1 cellular context compared by ENCODE assay signal in the genomic region with DNA sequence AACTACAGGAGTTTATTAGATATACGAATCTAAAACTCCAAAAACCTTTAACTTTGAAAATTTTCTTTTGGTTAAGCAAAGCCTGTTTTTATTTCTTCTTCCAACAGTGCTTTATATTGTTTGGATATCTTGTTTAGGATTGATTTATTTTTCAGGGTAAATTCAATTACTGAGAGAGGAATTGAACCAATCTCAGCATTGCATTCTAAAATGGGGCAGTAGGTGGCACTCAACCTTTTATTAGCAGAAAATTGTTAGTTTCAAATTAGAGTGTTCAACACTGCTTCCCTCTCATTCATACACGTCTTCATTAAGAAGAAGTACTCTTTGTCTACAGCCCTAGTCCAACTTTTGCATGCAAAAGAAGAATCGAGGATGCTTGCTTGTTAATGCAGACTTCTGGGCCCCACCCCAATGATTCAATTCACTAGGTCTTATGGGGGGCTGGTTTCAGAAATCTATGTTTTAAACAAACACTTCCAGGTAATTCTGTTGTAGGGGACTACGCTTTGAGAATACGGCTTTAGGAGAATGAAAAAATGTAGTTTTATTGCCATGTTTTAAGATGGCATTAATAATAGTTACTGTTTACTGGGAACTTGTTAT.
TF ChIP-seq lines count a peak whose summit lies in the region.

No MANE protein-coding gene starts in this region.

TF ChIP-seq in K562, 482 proteins besides CTCF, POLR2A, EP300 and RAD21:
- no peak for TF ChIP-seq SIX5 (IDR thresholded peaks at IDR 0.05; ENCODE audit: borderline replicate concordance in 1 of 2, insufficient read depth in 1 of 2, low read depth in 1 of 2, low read length in 2 of 2)
- no peak for TF ChIP-seq ZNF143 (CRISPR knock-in tag; IDR thresholded peaks at IDR 0.05)
- no peak for TF ChIP-seq BRF1 (IDR thresholded peaks at IDR 0.05; ENCODE audit: borderline replicate concordance, extremely low read depth, insufficient read length)
- TF ChIP-seq, protein P1, sequence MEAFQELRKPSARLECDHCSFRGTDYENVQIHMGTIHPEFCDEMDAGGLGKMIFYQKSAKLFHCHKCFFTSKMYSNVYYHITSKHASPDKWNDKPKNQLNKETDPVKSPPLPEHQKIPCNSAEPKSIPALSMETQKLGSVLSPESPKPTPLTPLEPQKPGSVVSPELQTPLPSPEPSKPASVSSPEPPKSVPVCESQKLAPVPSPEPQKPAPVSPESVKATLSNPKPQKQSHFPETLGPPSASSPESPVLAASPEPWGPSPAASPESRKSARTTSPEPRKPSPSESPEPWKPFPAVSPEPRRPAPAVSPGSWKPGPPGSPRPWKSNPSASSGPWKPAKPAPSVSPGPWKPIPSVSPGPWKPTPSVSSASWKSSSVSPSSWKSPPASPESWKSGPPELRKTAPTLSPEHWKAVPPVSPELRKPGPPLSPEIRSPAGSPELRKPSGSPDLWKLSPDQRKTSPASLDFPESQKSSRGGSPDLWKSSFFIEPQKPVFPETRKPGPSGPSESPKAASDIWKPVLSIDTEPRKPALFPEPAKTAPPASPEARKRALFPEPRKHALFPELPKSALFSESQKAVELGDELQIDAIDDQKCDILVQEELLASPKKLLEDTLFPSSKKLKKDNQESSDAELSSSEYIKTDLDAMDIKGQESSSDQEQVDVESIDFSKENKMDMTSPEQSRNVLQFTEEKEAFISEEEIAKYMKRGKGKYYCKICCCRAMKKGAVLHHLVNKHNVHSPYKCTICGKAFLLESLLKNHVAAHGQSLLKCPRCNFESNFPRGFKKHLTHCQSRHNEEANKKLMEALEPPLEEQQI (IDR thresholded peaks at IDR 0.05): no peak
- TF ChIP-seq BRD4 (IDR thresholded peaks at IDR 0.05): no peak
- no peak for TF ChIP-seq ZFP30 (CRISPR knock-in tag; IDR thresholded peaks at IDR 0.05; ENCODE audit: borderline replicate concordance)
- no peak for TF ChIP-seq CXXC5 (CRISPR knock-in tag; IDR thresholded peaks at IDR 0.05)
- TF ChIP-seq PCBP1 (IDR thresholded peaks at IDR 0.05; ENCODE audit: low read depth, low read length, poor library complexity, severe bottlenecking): no peak
